ENCODE assay signal across 1 cellular context in genomic region chr3:13461169-13462124, GRCh38.
TF ChIP-seq lines count a peak whose summit lies in the region.

No MANE protein-coding gene starts in this region.

TF ChIP-seq in HCT116, 20 proteins besides CTCF, POLR2A, EP300 and RAD21 (continued from another document):
- no peak for TF ChIP-seq ZBTB33 (IDR thresholded peaks at IDR 0.05; ENCODE audit: extremely low read depth, insufficient replicate concordance, low read length)
- TF ChIP-seq MAX (IDR thresholded peaks at IDR 0.05), result peak; percentile 92
- no peak for TF ChIP-seq SP1 (IDR thresholded peaks at IDR 0.05; ENCODE audit: low read depth)
TF ChIP-seq in HCT116: peak in this region for 2.
